Comparison of ENCODE assay signal across 1 cellular context in genomic region chr2:52520646-52521045, GRCh38.
TF ChIP-seq lines count a peak whose summit lies in the region.

No MANE protein-coding gene starts in this region.

TF ChIP-seq in GM23338, 12 proteins besides CTCF, POLR2A, EP300 and RAD21 (continued from another document):
- TF ChIP-seq ZNF462 (CRISPR knock-in tag; IDR thresholded peaks at IDR 0.05) = no peak
- TF ChIP-seq EZH2phosphoT487 (IDR thresholded peaks at IDR 0.05; ENCODE audit: unreplicated experiment) = no peak
- no peak for TF ChIP-seq POLR2AphosphoS5 (IDR thresholded peaks at IDR 0.05; ENCODE audit: low read depth)
- TF ChIP-seq EZH2 (IDR thresholded peaks at IDR 0.05; ENCODE audit: low read depth, unreplicated experiment) = no peak
- TF ChIP-seq ZNF114 (CRISPR knock-in tag; IDR thresholded peaks at IDR 0.05) = no peak
- TF ChIP-seq CREB1 (CRISPR knock-in tag; IDR thresholded peaks at IDR 0.05; ENCODE audit: low read depth) = no peak
- no peak for TF ChIP-seq REST (IDR thresholded peaks at IDR 0.05; ENCODE audit: unreplicated experiment)
